ENCODE assay signal across 34 cellular contexts in genomic region chr5:98965226-98965625, GRCh38.
"Had no signal": no experiment of that assay in that cellular context is flagged by ENCODE, and none has a peak within 500 bp of the region (broad histone marks: within the 10 kb centered on the region; RNA-seq: fewer than 3 reads in every experiment).

No MANE protein-coding gene starts in this region.

- H3K27me3 ChIP-seq: adrenal gland, body of pancreas, brain microvascular endothelial cell, breast epithelium had no signal

- H3K27ac ChIP-seq: adrenal gland, body of pancreas, brain microvascular endothelial cell, breast epithelium, VCaP had no signal

- H3K36me3 ChIP-seq: adrenal gland, brain microvascular endothelial cell, breast epithelium had no signal

- FAIRE-seq: astrocyte, TTC549 had no signal

- H3K4me1 ChIP-seq: adrenal gland, breast epithelium had no signal

- H3K9me3 ChIP-seq: body of pancreas, breast epithelium had no signal

- H3K4me3 ChIP-seq: adrenal gland, body of pancreas, breast epithelium had no signal

- ATAC-seq: activated CD8-positive, alpha-beta T cell treated with anti-CD3 and anti-CD28 coated beads for 36 hours; activated naive CD4-positive, alpha-beta T cell treated with anti-CD3 and anti-CD28 coated beads, Interleukin-2, amount 50 U/mL, for 72 hours; activated T-cell treated with anti-CD3 and anti-CD28 coated beads, Interleukin-2, amount 50 U/mL, for 4 hours; activated T-cell treated with anti-CD3 and anti-CD28 coated beads, Interleukin-2, amount 50 U/mL, for 72 hours; activated T-helper 17 cell treated with anti-CD3 and anti-CD28 coated beads, Interleukin-2, amount 50 U/mL, for 72 hours; body of pancreas had no signal

- DNase-seq: activated B cell treated with CpG ODN at 0.5 μM for 24 hours; activated CD4-positive, alpha-beta memory T cell treated with anti-CD3 and anti-CD28 coated beads for 36 hours; activated CD4-positive, alpha-beta T cell treated with anti-CD3 and anti-CD28 coated beads for 4 hours; activated CD4-positive, alpha-beta T cell treated with anti-CD3 and anti-CD28 coated beads, Interleukin-2, amount 10 ng/mL, durations not matched to agents 24 days and 14 days; activated CD4-positive, alpha-beta T cell treated with anti-CD3 and anti-CD28 coated beads, Interleukin-2, amount 50 U/mL, for 1 hour; activated CD4-positive, alpha-beta T cell treated with anti-CD3 and anti-CD28 coated beads, Interleukin-2, amount 50 U/mL, for 4 hours; activated CD4-positive, CD25-positive, alpha-beta regulatory T cell treated with anti-CD3 and anti-CD28 coated beads, Interleukin-2, amount 50 U/mL, for 72 hours; activated CD8-positive, alpha-beta memory T cell treated with anti-CD3 and anti-CD28 coated beads, Interleukin-2, amount 50 U/mL, for 4 hours; activated CD8-positive, alpha-beta T cell treated with anti-CD3 and anti-CD28 coated beads for 36 hours; activated effector memory CD4-positive, alpha-beta T cell treated with anti-CD3 and anti-CD28 coated beads, Interleukin-2, amount 50 U/mL, for 16 hours; activated gamma-delta T cell treated with Interleukin-2 at 50 U/mL for 16 hours; activated naive CD4-positive, alpha-beta T cell; activated naive CD4-positive, alpha-beta T cell treated with anti-CD3 and anti-CD28 coated beads for 36 hours; activated naive CD4-positive, alpha-beta T cell treated with anti-CD3 and anti-CD28 coated beads, Interleukin-2, amount 50 U/mL, for 16 hours; activated naive CD8-positive, alpha-beta T cell treated with anti-CD3 and anti-CD28 coated beads for 36 hours; activated T-cell treated with anti-CD3 and anti-CD28 coated beads for 4 hours; activated T-cell treated with anti-CD3 and anti-CD28 coated beads, Interleukin-2, amount 50 U/mL, for 1 hour; activated T-cell treated with anti-CD3 and anti-CD28 coated beads, Interleukin-2, amount 50 U/mL, for 4 hours; activated T-cell treated with anti-CD3 and anti-CD28 coated beads, Interleukin-2, amount 50 U/mL, for 72 hours; adrenal gland; amniotic stem cell; aorta; body of pancreas; brain microvascular endothelial cell; central memory CD4-positive, alpha-beta T cell; T-helper 1 cell; T-helper 2 cell; T-helper 9 cell had no signal
